14 cellular contexts compared by ENCODE assay signal in genomic region chr4:133190098-133190497, GRCh38. TPM values are rescaled to one million over a fixed set of nuclear protein-coding genes. Genes with fewer than 3 reads are reported as not detected.
"Had no signal": no experiment of that assay in that cellular context is flagged by ENCODE, and none has a peak within 500 bp of the region (broad histone marks: within the 10 kb centered on the region; RNA-seq: fewer than 3 reads in every experiment).

No MANE protein-coding gene starts in this region.

- H3K4me1 Mint-ChIP-seq: naive thymus-derived CD8-positive, alpha-beta T cell; stimulated activated effector memory CD8-positive, alpha-beta T cell treated with anti-CD3 and anti-CD28 coated beads, Interleukin-12 subunit alpha, Interleukin-12 subunit beta, amount 100 ng/mL, for 72 hours had no signal

- H3K27me3 Mint-ChIP-seq: dendritic cell treated with granulocyte-macrophage colony-stimulating factor and Interleukin-4, amounts not matched to agents 40 ng/mL and 50 ng/mL, for 4 days; naive thymus-derived CD8-positive, alpha-beta T cell had no signal

- DNase-seq: activated CD4-positive, alpha-beta T cell treated with anti-CD3 and anti-CD28 coated beads for 1 hour; activated CD4-positive, alpha-beta T cell treated with anti-CD3 and anti-CD28 coated beads, Interleukin-2, amount 50 U/mL, for 4 hours; activated naive CD4-positive, alpha-beta T cell treated with Interleukin-2 at 50 U/mL for 16 hours; activated T-cell treated with anti-CD3 and anti-CD28 coated beads for 4 hours; erythroblast; left lung; mammary epithelial cell; naive thymus-derived CD8-positive, alpha-beta T cell; posterior cingulate gyrus; retina; T-helper 9 cell had no signal

- H3K4me3 ChIP-seq: left lung had no signal

- H3K27ac ChIP-seq: left lung, neutrophil had no signal

- H3K4me1 ChIP-seq: left lung had no signal

- H3K9me3 Mint-ChIP-seq: dendritic cell treated with granulocyte-macrophage colony-stimulating factor and Interleukin-4, amounts not matched to agents 40 ng/mL and 50 ng/mL, for 4 days; stimulated activated effector memory CD8-positive, alpha-beta T cell treated with anti-CD3 and anti-CD28 coated beads, Interleukin-12 subunit alpha, Interleukin-12 subunit beta, amount 100 ng/mL, for 72 hours had no signal

- H3K27ac Mint-ChIP-seq: dendritic cell treated with granulocyte-macrophage colony-stimulating factor and Interleukin-4, amounts not matched to agents 40 ng/mL and 50 ng/mL, for 4 days; naive thymus-derived CD8-positive, alpha-beta T cell; stimulated activated effector memory CD8-positive, alpha-beta T cell treated with anti-CD3 and anti-CD28 coated beads, Interleukin-12 subunit alpha, Interleukin-12 subunit beta, amount 100 ng/mL, for 72 hours had no signal

- H3K27me3 ChIP-seq: left lung, neutrophil had no signal

- H3K36me3 ChIP-seq: left lung, neutrophil had no signal

- H3K9me3 ChIP-seq: left lung, neutrophil had no signal

- H3K36me3 Mint-ChIP-seq: naive thymus-derived CD8-positive, alpha-beta T cell; stimulated activated effector memory CD8-positive, alpha-beta T cell treated with anti-CD3 and anti-CD28 coated beads, Interleukin-12 subunit alpha, Interleukin-12 subunit beta, amount 100 ng/mL, for 72 hours had no signal

- H3K4me3 Mint-ChIP-seq: dendritic cell treated with granulocyte-macrophage colony-stimulating factor and Interleukin-4, amounts not matched to agents 40 ng/mL and 50 ng/mL, for 4 days; naive thymus-derived CD8-positive, alpha-beta T cell; stimulated activated effector memory CD8-positive, alpha-beta T cell treated with anti-CD3 and anti-CD28 coated beads, Interleukin-12 subunit alpha, Interleukin-12 subunit beta, amount 100 ng/mL, for 72 hours had no signal

RNA-seq across cellular contexts. Expression of gene PCDH10, which starts 41.0 kb away (rescaled TPM):
- total RNA-seq: mammary epithelial cell; naive thymus-derived CD8-positive, alpha-beta T cell had no signal
